ENCODE assay signal across 8 cellular contexts in genomic region chr13:34750078-34750703, GRCh38.
DNase-seq lines count a peak whose midpoint lies in the region; ATAC-seq, FAIRE-seq and TF ChIP-seq lines count a peak whose summit lies in the region.

No MANE protein-coding gene starts in this region.

- in situ Hi-C loops in KBM-7 (cut with MboI; ENCODE audit: low pct_unique_long_range_greater_than_20kb, low sequenced_read_pairs) = no loop called here

- no peak for TF ChIP-seq POLR2A in uterus (IDR thresholded peaks at IDR 0.05)

- H3K36me3 ChIP-seq in iPS-20b (ENCODE audit: insufficient read depth, low read depth, low read length) (no peaks in the 10 kb centered on the region), uterus (no peaks in the 10 kb centered on the region)

- H3K9me3 ChIP-seq in iPS-20b (ENCODE audit: insufficient read depth, low read depth, low read length) (no peaks in the 10 kb centered on the region), uterus (no peaks in the 10 kb centered on the region)

- peak; percentile 66 for ATAC-seq in HG02973 (IDR thresholded peaks at IDR 0.05; ENCODE audit: unreplicated experiment)

- H3K4me1 ChIP-seq in iPS-20b (ENCODE audit: insufficient read depth, low read length) = peaks cover 9% of the 10 kb centered on the region; the same call in 1 of the 2 replicates
- peaks cover 0 to 7% of the 10 kb centered on the region in 2 donors for H3K4me1 ChIP-seq in uterus

- TF ChIP-seq CTCF in GM10248 (IDR thresholded peaks at IDR 0.05; ENCODE audit: control extremely low read depth, extremely low read depth, low read depth, missing control alignments) = no peak
- TF ChIP-seq CTCF in uterus (IDR thresholded peaks at IDR 0.05) = no peak
- TF ChIP-seq CTCF in D721Med (IDR thresholded peaks at IDR 0.05; ENCODE audit: insufficient read depth, missing control alignments) = no peak

- DNase-seq in GM10248 (ENCODE audit: extremely low spot score) = peak; percentile 13
- peak; percentile 48 for DNase-seq in SK-N-DZ (ENCODE audit: low spot score)
- peak; percentile 57 to 69 for DNase-seq in uterus
- DNase-seq in KBM-7 = no peak
- no peak for DNase-seq in stimulated activated CD4-positive, alpha-beta T cell treated with anti-CD3 and anti-CD28 coated beads, Interleukin-15, amount 100 ng/mL, for 24 hours
- no peak for DNase-seq in D721Med (ENCODE audit: insufficient read length, low spot score)

- CTCF ChIA-PET in GM10248 (lab: Yijun Ruan, JAX) = no interaction called here

- intact Hi-C loops in uterus (cut with DNase I; ENCODE audit: low total_unique reads) = no loop called here

- POLR2A ChIA-PET in GM10248 (lab: Yijun Ruan, JAX) = no interaction called here

- H3K4me3 ChIP-seq in iPS-20b (ENCODE audit: low read length) (peak overlapping the region; percentile 60), uterus (peak overlapping the region; percentile 35 to 37)

- FAIRE-seq in D721Med (lab: Jason Lieb, UNC) = no peak

- no peak overlapping the region for H3K27ac ChIP-seq in iPS-20b (ENCODE audit: low read length)
- peak overlapping the region; percentile 59 to 67 for H3K27ac ChIP-seq in uterus

- no peak overlapping the region for H3K9ac ChIP-seq in iPS-20b (ENCODE audit: low read depth, low read length)

- H3K27me3 ChIP-seq in iPS-20b (ENCODE audit: insufficient read depth, low read length) = no peaks in the 10 kb centered on the region
- no peaks in the 10 kb centered on the region for H3K27me3 ChIP-seq in uterus

Comparison
In these comparisons a context has a peak if more than half of its experiments do, and no peak if none do; other contexts are left out.
1. DNase-seq: peak in GM10248 (single experiment), SK-N-DZ (single experiment) and uterus (2 of 2); none in KBM-7 (single experiment), stimulated activated CD4-positive, alpha-beta T cell treated with anti-CD3 and anti-CD28 coated beads, Interleukin-15, amount 100 ng/mL, for 24 hours (single experiment) and D721Med (single experiment).